8 cellular contexts compared by ENCODE assay signal in genomic region chr5:132496631-132497487, GRCh38. TPM values are rescaled to one million over a fixed set of nuclear protein-coding genes. Genes with fewer than 3 reads are reported as not detected.
DNase-seq lines count a peak whose midpoint lies in the region; ATAC-seq, FAIRE-seq and TF ChIP-seq lines count a peak whose summit lies in the region.

No MANE protein-coding gene starts in this region.

- no peaks in the 10 kb centered on the region for H3K27me3 Mint-ChIP-seq in Caco-2 (ENCODE audit: insufficient read depth, unreplicated experiment)

- peak overlapping the region; percentile 85 for H3K27ac Mint-ChIP-seq in Caco-2 (ENCODE audit: unreplicated experiment)

- H3K4me1 ChIP-seq in Caco-2 (peaks cover 48% of the 10 kb centered on the region), heart left ventricle (peaks cover 4 to 91% (median 40%) of the 10 kb centered on the region in 12 donors), pancreas (peaks cover 12 to 52% (median 16%) of the 10 kb centered on the region in 3 donors)

- H3K4me3 ChIP-seq in Caco-2 (ENCODE audit: low read depth, low read length) (peak overlapping the region; percentile 54), heart left ventricle (peak overlapping the region; percentile 27 to 88 (median 68)), pancreas (peak overlapping the region; percentile 53 to 82 (median 72))

- H3K36me3 ChIP-seq in Caco-2 (ENCODE audit: control insufficient read depth, insufficient read depth, low read length) = no peaks in the 10 kb centered on the region
- H3K36me3 ChIP-seq in heart left ventricle = no peaks in the 10 kb centered on the region
- H3K36me3 ChIP-seq in pancreas = no peaks in the 10 kb centered on the region

- ATAC-seq in GM19397 (IDR thresholded peaks at IDR 0.05; ENCODE audit: unreplicated experiment) = peak; percentile 45
- peak; percentile 39 for ATAC-seq in HG03521 (IDR thresholded peaks at IDR 0.05; ENCODE audit: unreplicated experiment)
- ATAC-seq in heart left ventricle = peak; percentile 33 to 74 (median 66)
- ATAC-seq in pancreas = peak; percentile 58 to 79 (median 72)

- TF ChIP-seq CTCF in Caco-2 (IDR thresholded peaks at IDR 0.05; ENCODE audit: insufficient read depth in 1 of 2, low read depth in 1 of 2, low read length in 1 of 2, severe bottlenecking in 1 of 2, unreplicated experiment in 1 of 2) = no peak
- no peak for TF ChIP-seq CTCF in heart left ventricle (IDR thresholded peaks at IDR 0.05)
- TF ChIP-seq CTCF in pancreas (IDR thresholded peaks at IDR 0.05) = no peak

- peaks cover 35% of the 10 kb centered on the region for H3K4me1 Mint-ChIP-seq in Caco-2 (ENCODE audit: low read depth, unreplicated experiment)

- H3K4me3 Mint-ChIP-seq in Caco-2 (ENCODE audit: unreplicated experiment) = peak overlapping the region; percentile 88

- WGBS in heart left ventricle, 4 donors = 3 to 6% (median 4%) methylated on average over 42 to 62 of the region's 62 CpGs
- 1% methylated on average over 59 to 62 of the region's 62 CpGs for WGBS in pancreas, 2 donors

- DNase-seq in Caco-2 = peak; percentile 94
- DNase-seq in SHP77 treated with DMSO at 0.1 percent for 48 hours (lab: John Stamatoyannopoulos, UW) = peak; percentile 40
- DNase-seq in amniotic epithelial cell (ENCODE audit: low read depth) = peak; percentile 89
- peak; percentile 92 to 96 (median 92) for DNase-seq in heart left ventricle
- peak; percentile 89 to 95 (median 93) for DNase-seq in pancreas
- no peak for DNase-seq in central memory CD4-positive, alpha-beta T cell

- peak overlapping the region; percentile 79 to 99 (median 93) for H3K27ac ChIP-seq in heart left ventricle
- H3K27ac ChIP-seq in pancreas = peak overlapping the region; percentile 66 to 97 (median 96)

- H3K9me3 Mint-ChIP-seq in Caco-2 (ENCODE audit: unreplicated experiment) = no peaks in the 10 kb centered on the region

- peak in 1 of 2 donors; percentile 18 for TF ChIP-seq POLR2A in heart left ventricle (IDR thresholded peaks at IDR 0.05)

- no peaks in the 10 kb centered on the region for H3K27me3 ChIP-seq in Caco-2 (replicated peaks; ENCODE audit: control insufficient read depth, insufficient read depth, low read length)
- H3K27me3 ChIP-seq in heart left ventricle = no peaks in the 10 kb centered on the region
- H3K27me3 ChIP-seq in pancreas = no peaks in the 10 kb centered on the region

- no peak for FAIRE-seq in pancreas (lab: Jason Lieb, UNC)

- peaks cover 13% of the 10 kb centered on the region for H3K36me3 Mint-ChIP-seq in Caco-2 (ENCODE audit: insufficient read depth, unreplicated experiment)

- POLR2A ChIA-PET in Caco-2 (lab: Charles Lee) = interaction anchor here (0.5 to 2.5 kb wide), 20 partner anchors 9 to 908 kb away, joined by 3 to 20 read pairs (median 5); partner anchors contain the start of genes RAD50, SLC22A4 and SLC22A5

- H3K9me3 ChIP-seq in Caco-2 (no peaks in the 10 kb centered on the region), heart left ventricle (no peaks in the 10 kb centered on the region), pancreas (no peaks in the 10 kb centered on the region)

- CTCF ChIA-PET in Caco-2 (lab: Charles Lee) = interaction anchor here (0.6 to 1.7 kb wide), 10 partner anchors 9 to 440 kb away, joined by 3 to 12 read pairs (median 4); no protein-coding TSS in a partner anchor

- no TSS peak for BruUV-seq in Caco-2 (replicated peaks; lab: Mats Ljungman, UMichigan)

- intact Hi-C loops in Caco-2 (cut with micrococcal nuclease; ENCODE audit: unreplicated experiment) = loop anchor here (1.0 to 5.0 kb wide), 6 partner anchors 26 to 220 kb away; partner anchors contain the start of gene RAD50
- intact Hi-C loops in heart left ventricle (cut with DNase I) = loop anchor here in 6 of 10 donors (2.0 to 10.0 kb wide), 7 partner anchors 60 to 272 kb away; partner anchors contain the start of genes SLC22A4 (in 3 of the 6), P4HA2 (in 1 of the 6) and RAD50 (in 1 of the 6)
- intact Hi-C loops in pancreas (cut with DNase I) = no loop called here

RNA-seq across cellular contexts. Expression of gene IRF1, which starts 6.3 kb away (rescaled TPM):
- total RNA-seq in Caco-2 (2022) (16.0 and 16.8 TPM in 2 replicates), heart left ventricle (100 to 1,000 TPM in 1 of 9 donors, 10 to 100 TPM in 7, 1 to 10 TPM in 1; 9.2 to 190 (median 18.4) TPM), pancreas (10 to 100 TPM in 4 of 6 donors, 1 to 10 TPM in 2; 7.0 to 28.0 (median 11.1) TPM)
- polyA plus RNA-seq in heart left ventricle (10 to 100 TPM in 1 of 2 donors, 1 to 10 TPM in 1; 7.5 to 12.2 TPM), pancreas (10 to 100 TPM in 1 of 2 donors, 1 to 10 TPM in 1; 8.5 to 30.8 TPM)

RNA-seq across cellular contexts. Expression of gene IL5, which starts 46.5 kb away (rescaled TPM):
- total RNA-seq in Caco-2 (2022) = not detected in 2 replicates
- not detected for total RNA-seq in heart left ventricle
- not detected for polyA plus RNA-seq in heart left ventricle
- total RNA-seq in pancreas = not detected
- not detected for polyA plus RNA-seq in pancreas

RNA-seq across cellular contexts. Expression of gene RAD50, which starts 59.9 kb away (rescaled TPM):
- total RNA-seq in Caco-2 (2022) (53.2 and 58.2 TPM in 2 replicates), heart left ventricle (10 to 100 TPM; 17.5 to 41.8 (median 32.4) TPM), pancreas (10 to 100 TPM; 11.3 to 21.1 (median 17.1) TPM)
- polyA plus RNA-seq in heart left ventricle (10 to 100 TPM in 1 of 2 donors, 1 to 10 TPM in 1; 9.3 to 16.1 TPM), pancreas (1 to 10 TPM; 5.9 to 7.8 TPM)

Comparison
In these comparisons a context has a peak if more than half of its experiments do, and no peak if none do; other contexts are left out.
1. intact Hi-C loops: an anchor here in Caco-2 (1.0 to 5.0 kb wide) and heart left ventricle (2.0 to 10.0 kb wide); none called in pancreas.